Comparison of ENCODE assay signal across 8 cellular contexts in the genomic region with DNA sequence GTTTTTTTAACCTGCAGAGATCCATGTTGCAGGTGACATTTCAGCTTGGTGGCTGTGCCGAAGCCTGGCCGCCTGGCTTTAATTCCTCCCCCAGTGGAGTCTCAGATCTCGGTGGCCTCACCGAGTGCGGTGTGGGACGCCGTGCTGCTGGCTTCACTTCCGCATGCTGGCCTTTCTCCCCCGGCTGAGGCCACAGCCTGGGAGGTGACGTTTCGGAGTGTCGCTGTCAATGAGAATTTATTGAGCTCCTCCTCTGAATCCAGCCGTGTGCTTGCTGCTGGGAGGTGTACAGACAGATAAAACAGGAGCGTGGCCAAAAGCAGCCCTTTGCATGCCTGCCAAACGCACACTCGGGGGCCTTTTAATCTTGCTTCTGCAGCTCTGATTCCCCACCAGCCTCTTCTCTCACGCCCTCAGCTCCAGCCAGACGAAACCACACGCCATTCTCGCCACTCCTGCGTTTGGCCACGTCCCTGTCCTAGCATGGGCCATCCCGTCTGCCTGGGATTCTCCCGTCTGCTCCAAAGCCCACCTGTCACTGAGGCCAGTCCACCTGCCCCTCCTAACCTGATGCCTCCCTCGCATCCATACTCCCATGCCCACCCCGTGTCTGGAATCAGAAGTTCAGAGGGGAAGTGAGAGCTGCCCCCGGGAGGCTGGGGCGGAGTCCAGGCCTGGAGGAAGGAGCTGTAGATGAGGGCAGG. TPM values are rescaled to one million over a fixed set of nuclear protein-coding genes. Genes with fewer than 3 reads are reported as not detected.
DNase-seq lines count a peak whose midpoint lies in the region; ATAC-seq and TF ChIP-seq lines count a peak whose summit lies in the region.

No MANE protein-coding gene starts in this region.

- no peaks in the 10 kb centered on the region for H3K36me3 ChIP-seq in CD4-positive, alpha-beta memory T cell (ENCODE audit: insufficient read depth, low read length)
- H3K36me3 ChIP-seq in cardiac muscle cell: no peaks in the 10 kb centered on the region

- peak overlapping the region in 4 of 7 donors; percentile 9 to 81 (median 50) for H3K27ac Mint-ChIP-seq in CD4-positive, alpha-beta memory T cell
- H3K27ac Mint-ChIP-seq in stimulated activated effector memory CD8-positive, alpha-beta T cell treated with anti-CD3 and anti-CD28 coated beads, Interleukin-12 subunit alpha, Interleukin-12 subunit beta, amount 100 ng/mL, for 72 hours: peak overlapping the region; percentile 85

- no peaks in the 10 kb centered on the region for H3K27me3 ChIP-seq in CD4-positive, alpha-beta memory T cell (ENCODE audit: insufficient read depth, low read length)
- no peaks in the 10 kb centered on the region for H3K27me3 ChIP-seq in cardiac muscle cell

- H3K4me1 ChIP-seq in CD4-positive, alpha-beta memory T cell (ENCODE audit: insufficient read depth, low read length): peaks cover 41% of the 10 kb centered on the region
- H3K4me1 ChIP-seq in cardiac muscle cell (ENCODE audit: low read depth): peaks cover 29% of the 10 kb centered on the region

- no peak for DNase-seq in CD4-positive, alpha-beta memory T cell
- peak; percentile 42 for DNase-seq in SK-N-DZ (ENCODE audit: low spot score)
- DNase-seq in cardiac muscle cell (ENCODE audit: low read depth in 1 of 2, low spot score in 1 of 2): no peak
- peak in 1 of 2 donors; percentile 56 for DNase-seq in stimulated activated effector memory CD8-positive, alpha-beta T cell treated with anti-CD3 and anti-CD28 coated beads, Interleukin-12 subunit alpha, Interleukin-12 subunit beta, amount 100 ng/mL, for 72 hours (ENCODE audit: low spot score in 2 of 2)
- no peak for DNase-seq in NCI-H187 treated with DMSO at 0.1 percent for 48 hours (lab: John Stamatoyannopoulos, UW)
- no peak for DNase-seq in activated gamma-delta T cell (lab: John Stamatoyannopoulos, UW)

- POLR2A ChIA-PET in CD4-positive, alpha-beta memory T cell (lab: Charles Lee; ENCODE audit: partially characterized antibody): interaction anchor here (1.3 to 3.4 kb wide), 4 partner anchors 50 to 167 kb away, joined by 3 to 27 read pairs (median 8); no protein-coding TSS in a partner anchor

- intact Hi-C loops in CD4-positive, alpha-beta memory T cell (cut with micrococcal nuclease): no loop called here

- H3K27ac ChIP-seq in CD4-positive, alpha-beta memory T cell (ENCODE audit: low read depth, low read length): no peak overlapping the region
- peak overlapping the region; percentile 19 for H3K27ac ChIP-seq in cardiac muscle cell

- peaks cover 15 to 44% (median 30%) of the 10 kb centered on the region in 4 donors for H3K4me1 Mint-ChIP-seq in CD4-positive, alpha-beta memory T cell
- H3K4me1 Mint-ChIP-seq in stimulated activated effector memory CD8-positive, alpha-beta T cell treated with anti-CD3 and anti-CD28 coated beads, Interleukin-12 subunit alpha, Interleukin-12 subunit beta, amount 100 ng/mL, for 72 hours: peaks cover 47% of the 10 kb centered on the region

- CTCF ChIA-PET in CD4-positive, alpha-beta memory T cell (lab: Charles Lee; ENCODE audit: partially characterized antibody): interaction anchor here (0.7 to 6.0 kb wide), 46 partner anchors 8 to 365 kb away, joined by 3 to 61 read pairs (median 5); no protein-coding TSS in a partner anchor

- no peaks in the 10 kb centered on the region for H3K27me3 Mint-ChIP-seq in CD4-positive, alpha-beta memory T cell

- TF ChIP-seq CTCF in cardiac muscle cell (IDR thresholded peaks at IDR 0.05; ENCODE audit: low read depth, low read length): no peak

- peak; percentile 28 for ATAC-seq in GM21786 (IDR thresholded peaks at IDR 0.05; ENCODE audit: unreplicated experiment)
- no peak for ATAC-seq in stimulated activated effector memory CD8-positive, alpha-beta T cell treated with anti-CD3 and anti-CD28 coated beads, Interleukin-12 subunit alpha, Interleukin-12 subunit beta, amount 100 ng/mL, for 72 hours
- ATAC-seq in GM21619 (IDR thresholded peaks at IDR 0.05; ENCODE audit: unreplicated experiment): no peak

- no peaks in the 10 kb centered on the region for H3K36me3 Mint-ChIP-seq in CD4-positive, alpha-beta memory T cell
- peaks cover 5% of the 10 kb centered on the region for H3K36me3 Mint-ChIP-seq in stimulated activated effector memory CD8-positive, alpha-beta T cell treated with anti-CD3 and anti-CD28 coated beads, Interleukin-12 subunit alpha, Interleukin-12 subunit beta, amount 100 ng/mL, for 72 hours

- H3K9me3 Mint-ChIP-seq in CD4-positive, alpha-beta memory T cell: no peaks in the 10 kb centered on the region
- no peaks in the 10 kb centered on the region for H3K9me3 Mint-ChIP-seq in stimulated activated effector memory CD8-positive, alpha-beta T cell treated with anti-CD3 and anti-CD28 coated beads, Interleukin-12 subunit alpha, Interleukin-12 subunit beta, amount 100 ng/mL, for 72 hours

- no peak overlapping the region for H3K4me3 ChIP-seq in CD4-positive, alpha-beta memory T cell (ENCODE audit: low read length in 2 of 2)
- no peak overlapping the region for H3K4me3 ChIP-seq in cardiac muscle cell

- H3K9me3 ChIP-seq in CD4-positive, alpha-beta memory T cell (ENCODE audit: control insufficient read depth in 1 of 2, low read length in 2 of 2): no peaks in the 10 kb centered on the region
- H3K9me3 ChIP-seq in cardiac muscle cell (ENCODE audit: low read depth): no peaks in the 10 kb centered on the region

- H3K4me3 Mint-ChIP-seq in CD4-positive, alpha-beta memory T cell: peak overlapping the region; percentile 43 to 83 (median 60)
- H3K4me3 Mint-ChIP-seq in stimulated activated effector memory CD8-positive, alpha-beta T cell treated with anti-CD3 and anti-CD28 coated beads, Interleukin-12 subunit alpha, Interleukin-12 subunit beta, amount 100 ng/mL, for 72 hours: peak overlapping the region; percentile 68

RNA-seq across cellular contexts. Expression of gene GSE1, which starts 3.6 kb away (rescaled TPM):
- 10 to 100 TPM; 24.1 to 25.0 TPM for total RNA-seq in CD4-positive, alpha-beta memory T cell
- 1 to 10 TPM in 1 of 2 donors, under 1 TPM in 1; 0.23 to 2.1 TPM for polyA plus RNA-seq in CD4-positive, alpha-beta memory T cell
- polyA plus RNA-seq in SK-N-DZ (2014; cell fraction: cytosol; rRNA removed): 51.5 and 62.6 TPM in 2 replicates
- 114 and 225 TPM in 2 replicates for polyA plus RNA-seq in SK-N-DZ (2014; cell fraction: nucleus; rRNA removed)
- 89.4 and 174 TPM in 2 replicates for total RNA-seq in cardiac muscle cell
- 48.8 and 64.9 TPM in 2 replicates for polyA plus RNA-seq in cardiac muscle cell
